Comparison of ENCODE assay signal across 21 cellular contexts in genomic region chr4:56360071-56360470, GRCh38.
"Had no signal": no experiment of that assay in that cellular context is flagged by ENCODE, and none has a peak within 500 bp of the region (broad histone marks: within the 10 kb centered on the region; RNA-seq: fewer than 3 reads in every experiment).

No MANE protein-coding gene starts in this region.

- DNase-seq: activated CD4-positive, alpha-beta T cell treated with anti-CD3 and anti-CD28 coated beads for 1 hour; activated CD4-positive, alpha-beta T cell treated with anti-CD3 and anti-CD28 coated beads, Interleukin-2, amount 50 U/mL, for 48 hours; adrenal gland; caudate nucleus; esophagus squamous epithelium; heart right ventricle; left cardiac atrium; lower lobe of right lung; midbrain; psoas muscle; right lobe of liver; spleen; stimulated activated CD4-positive, alpha-beta T cell treated with anti-CD3 and anti-CD28 coated beads, Interleukin-1b, Interleukin-23, amount 100 ng/mL, for 48 hours; stomach; testis; upper lobe of left lung had no signal

- H3K4me3 Mint-ChIP-seq: activated naive CD4-positive, alpha-beta T cell treated with anti-CD3 and anti-CD28 coated beads, Interleukin-2, amount 50 U/mL, for 24 hours had no signal

- H3K4me3 ChIP-seq: adrenal gland, coronary artery, esophagus squamous epithelium, gastroesophageal sphincter, heart right ventricle, lower lobe of right lung, psoas muscle, right lobe of liver, spleen, stomach, testis, upper lobe of left lung had no signal

- H3K27me3 ChIP-seq: adrenal gland, esophagus squamous epithelium, gastroesophageal sphincter, heart right ventricle, right lobe of liver, spleen, stomach, testis, upper lobe of left lung had no signal

- H3K27ac ChIP-seq: adrenal gland, coronary artery, esophagus squamous epithelium, gastroesophageal sphincter, heart right ventricle, lower lobe of right lung, psoas muscle, right lobe of liver, spleen, stomach, testis, upper lobe of left lung, VCaP had no signal

- H3K4me1 ChIP-seq: adrenal gland, esophagus squamous epithelium, gastroesophageal sphincter, heart right ventricle, lower lobe of right lung, psoas muscle, right lobe of liver, spleen, stomach, testis, upper lobe of left lung had no signal

- H3K27me3 Mint-ChIP-seq: activated naive CD4-positive, alpha-beta T cell treated with anti-CD3 and anti-CD28 coated beads, Interleukin-2, amount 50 U/mL, for 24 hours had no signal

- H3K4me1 Mint-ChIP-seq: activated naive CD4-positive, alpha-beta T cell treated with anti-CD3 and anti-CD28 coated beads, Interleukin-2, amount 50 U/mL, for 24 hours had no signal

- H3K9me3 ChIP-seq: adrenal gland, gastroesophageal sphincter, lower lobe of right lung, psoas muscle, right lobe of liver, testis, upper lobe of left lung had no signal

- H3K27ac Mint-ChIP-seq: activated naive CD4-positive, alpha-beta T cell treated with anti-CD3 and anti-CD28 coated beads, Interleukin-2, amount 50 U/mL, for 24 hours; activated T-helper 2 cell treated with anti-CD3 and anti-CD28 coated beads, Interferon-gamma antibody, Interleukin-2, Interleukin-4, amounts not matched to agents 10 μg/mL and 5 μg/mL and 100 μg/mL, durations not matched to agents 14 hours and 24 hours and 36 hours had no signal
